Comparison of ENCODE assay signal across 9 cellular contexts in the genomic region with DNA sequence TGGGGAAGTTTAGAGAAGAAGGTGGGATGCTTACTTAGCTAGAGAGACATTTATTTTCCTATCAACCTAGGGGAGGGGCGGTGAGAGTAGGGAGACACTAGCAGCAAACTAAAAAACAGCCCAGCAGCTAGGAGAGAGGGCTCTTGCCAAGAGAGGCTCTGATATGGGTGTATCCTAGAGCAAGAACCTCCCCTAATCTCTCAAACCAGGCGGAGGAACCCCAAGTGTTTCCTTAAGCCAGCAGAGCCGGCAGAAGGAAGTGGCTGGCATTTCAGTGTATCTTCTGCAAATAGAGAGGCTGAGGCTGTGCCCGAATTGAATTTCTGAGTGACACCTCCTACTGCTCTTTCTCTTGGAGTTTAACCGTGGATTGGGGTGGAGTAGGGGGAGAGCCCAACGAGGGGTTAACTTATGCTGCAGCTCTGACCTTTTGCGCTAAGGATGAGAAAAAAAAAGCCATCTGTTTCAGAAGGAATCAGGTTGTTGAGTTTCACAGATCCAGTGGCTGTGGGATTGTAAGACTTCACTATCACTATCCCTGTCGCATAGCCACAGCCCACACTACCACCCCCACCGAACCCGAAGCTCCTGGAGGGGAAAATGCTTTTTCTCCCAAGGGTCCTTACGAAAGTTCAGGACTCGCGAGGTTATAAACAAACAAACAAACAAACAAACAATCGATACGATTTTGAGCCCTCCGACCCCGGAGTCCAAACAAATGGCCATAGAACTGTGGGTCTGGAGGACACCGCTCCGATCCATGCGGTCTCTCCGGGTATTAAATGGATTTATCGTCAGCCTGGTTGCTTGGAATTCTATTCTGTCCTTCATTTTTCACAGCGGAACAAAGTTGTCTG. TPM values are rescaled to one million over a fixed set of nuclear protein-coding genes. Genes with fewer than 3 reads are reported as not detected.
DNase-seq lines count a peak whose midpoint lies in the region; ATAC-seq and TF ChIP-seq lines count a peak whose summit lies in the region.
"Had no signal": no experiment of that assay in that cellular context is flagged by ENCODE, and none has a peak within 500 bp of the region (broad histone marks: within the 10 kb centered on the region; RNA-seq: fewer than 3 reads in every experiment).

No MANE protein-coding gene starts in this region.

- no peaks in the 10 kb centered on the region for H3K9me3 Mint-ChIP-seq in naive thymus-derived CD8-positive, alpha-beta T cell
- H3K9me3 Mint-ChIP-seq: activated T-cell treated with anti-CD3 and anti-CD28 coated beads, Interleukin-2, amount 50 U/mL, for 24 hours had no signal

- no peak for TF ChIP-seq CTCF in GM13977 (IDR thresholded peaks at IDR 0.05; ENCODE audit: extremely low read depth, insufficient read depth, missing control alignments)

- H3K27ac Mint-ChIP-seq in naive thymus-derived CD8-positive, alpha-beta T cell: no peak overlapping the region
- H3K27ac Mint-ChIP-seq: activated T-cell treated with anti-CD3 and anti-CD28 coated beads, Interleukin-2, amount 50 U/mL, for 24 hours had no signal

- in situ Hi-C loops in GM13977 (cut with MboI; ENCODE audit: low pct_unique_long_range_greater_than_20kb, low sequenced_read_pairs, unreplicated experiment): no loop called here
- in situ Hi-C loops in ACHN (cut with HindIII; ENCODE audit: low pct_ligation_motif_present, low pct_unique_long_range_greater_than_20kb, low sequenced_read_pairs): no loop called here

- peaks cover 9 to 37% (median 21%) of the 10 kb centered on the region in 4 donors for H3K4me1 Mint-ChIP-seq in naive thymus-derived CD8-positive, alpha-beta T cell

- H3K36me3 Mint-ChIP-seq in naive thymus-derived CD8-positive, alpha-beta T cell: no peaks in the 10 kb centered on the region

- no peak for ATAC-seq in naive thymus-derived CD8-positive, alpha-beta T cell

- DNase-seq in CMK (ENCODE audit: low read depth): peak; percentile 12
- peak; percentile 38 for DNase-seq in GM13977 (ENCODE audit: low spot score)
- DNase-seq in astrocyte of the hippocampus (ENCODE audit: low read depth, low spot score): peak; percentile 9
- no peak for DNase-seq in naive thymus-derived CD8-positive, alpha-beta T cell
- no peak for DNase-seq in NCI-H446 treated with DMSO at 0.1 percent for 48 hours (lab: John Stamatoyannopoulos, UW)
- no peak for DNase-seq in mesenteric fat pad (ENCODE audit: low spot score)
- DNase-seq in ACHN: no peak
- DNase-seq: activated T-cell treated with anti-CD3 and anti-CD28 coated beads, Interleukin-2, amount 50 U/mL, for 24 hours; SHP77 treated with DMSO at 0.1 percent for 48 hours had no signal

- peak overlapping the region in 7 of 10 donors; percentile 14 to 52 (median 39) for H3K4me3 Mint-ChIP-seq in naive thymus-derived CD8-positive, alpha-beta T cell
- H3K4me3 Mint-ChIP-seq: activated T-cell treated with anti-CD3 and anti-CD28 coated beads, Interleukin-2, amount 50 U/mL, for 24 hours had no signal

- peaks cover 37 to 85% (median 56%) of the 10 kb centered on the region in 5 donors for H3K27me3 Mint-ChIP-seq in naive thymus-derived CD8-positive, alpha-beta T cell

- POLR2A ChIA-PET in naive thymus-derived CD8-positive, alpha-beta T cell (lab: Charles Lee): no interaction called here

RNA-seq across cellular contexts. Expression of a gene that starts 1.3 kb away (rescaled TPM):
- under 1 TPM in 1 of 2 experiments, not detected in 1; 0.25 TPM for total RNA-seq in naive thymus-derived CD8-positive, alpha-beta T cell
- not detected for polyA plus RNA-seq in naive thymus-derived CD8-positive, alpha-beta T cell
- 1.5 TPM for total RNA-seq in mesenteric fat pad

Comparison
In these comparisons a context has a peak if more than half of its experiments do, and no peak if none do; other contexts are left out.
1. DNase-seq: peak in CMK (single experiment), GM13977 (single experiment) and astrocyte of the hippocampus (single experiment); none in naive thymus-derived CD8-positive, alpha-beta T cell (0 of 10), NCI-H446 treated with DMSO at 0.1 percent for 48 hours (single experiment), mesenteric fat pad (single experiment) and ACHN (single experiment).